Comparison of ENCODE assay signal across 17 cellular contexts in genomic region chr5:76524872-76525271, GRCh38.
DNase-seq lines count a peak whose midpoint lies in the region; ATAC-seq and TF ChIP-seq lines count a peak whose summit lies in the region.
"Had no signal": no experiment of that assay in that cellular context is flagged by ENCODE, and none has a peak within 500 bp of the region (broad histone marks: within the 10 kb centered on the region; RNA-seq: fewer than 3 reads in every experiment).

No MANE protein-coding gene starts in this region.

- no peak overlapping the region for H3K4me3 ChIP-seq in cardiac fibroblast (replicated peaks in 1 of 2; ENCODE audit: low read depth in 2 of 2, low read length in 2 of 2)
- H3K4me3 ChIP-seq: esophagus muscularis mucosa, hepatocyte had no signal

- H3K27me3 Mint-ChIP-seq in nephron progenitor cell (ENCODE audit: low read depth, poor library complexity), result peaks cover 5% of the 10 kb centered on the region
- H3K27me3 Mint-ChIP-seq: B cell had no signal

- DNase-seq in Daoy (ENCODE audit: low read depth) (peak; percentile 47), NCI-H524 (lab: John Stamatoyannopoulos, UW) (peak; percentile 80 to 94), cardiac fibroblast (ENCODE audit: low read depth in 2 of 2) (peak; percentile 8 to 55), nephron progenitor cell (peak; percentile 12), erythroblast (lab: John Stamatoyannopoulos, UW) (no peak), NCI-H226 (no peak)
- DNase-seq: activated CD8-positive, alpha-beta T cell treated with anti-CD3 and anti-CD28 coated beads, Interleukin-2, amount 10 ng/mL, durations not matched to agents 7 days and 5 days; DND-41; left cardiac atrium; midbrain; NCI-H1048; NCI-H2081 had no signal

- peak overlapping the region; percentile 37 for H3K4me3 Mint-ChIP-seq in nephron progenitor cell
- H3K4me3 Mint-ChIP-seq: activated CD8-positive, alpha-beta T cell treated with anti-CD3 and anti-CD28 coated beads, Interleukin-2, amount 10 ng/mL, durations not matched to agents 7 days and 5 days; B cell had no signal

- H3K36me3 Mint-ChIP-seq in nephron progenitor cell (ENCODE audit: low read depth), result peaks cover 4% of the 10 kb centered on the region

- ATAC-seq in HG03432 (IDR thresholded peaks at IDR 0.05; ENCODE audit: unreplicated experiment), result no peak
- ATAC-seq: activated CD8-positive, alpha-beta T cell treated with anti-CD3 and anti-CD28 coated beads, Interleukin-2, amount 10 ng/mL, durations not matched to agents 7 days and 5 days; left cardiac atrium had no signal

- no peak for TF ChIP-seq POLR2A in erythroblast (IDR thresholded peaks at IDR 0.05; ENCODE audit: low read length)

- no peak overlapping the region for H3K27ac Mint-ChIP-seq in nephron progenitor cell
- H3K27ac Mint-ChIP-seq: activated CD8-positive, alpha-beta T cell treated with anti-CD3 and anti-CD28 coated beads, Interleukin-2, amount 10 ng/mL, durations not matched to agents 7 days and 5 days; activated T-helper 2 cell treated with anti-CD3 and anti-CD28 coated beads, Interferon-gamma antibody, Interleukin-2, Interleukin-4, amounts not matched to agents 10 μg/mL and 5 μg/mL and 100 μg/mL, durations not matched to agents 14 hours and 24 hours and 36 hours; B cell had no signal

- H3K4me1 Mint-ChIP-seq in nephron progenitor cell, result peaks cover 46% of the 10 kb centered on the region

- TF ChIP-seq CTCF in cardiac fibroblast (IDR thresholded peaks at IDR 0.05; ENCODE audit: low read depth, low read length) (no peak), nephron progenitor cell (IDR thresholded peaks at IDR 0.05) (no peak)

- H3K9me3 Mint-ChIP-seq in nephron progenitor cell, result no peaks in the 10 kb centered on the region
- H3K9me3 Mint-ChIP-seq: activated T-helper 2 cell treated with anti-CD3 and anti-CD28 coated beads, Interferon-gamma antibody, Interleukin-2, Interleukin-4, amounts not matched to agents 10 μg/mL and 5 μg/mL and 100 μg/mL, durations not matched to agents 14 hours and 24 hours and 36 hours had no signal

Comparison
In these comparisons a context has a peak if more than half of its experiments do, and no peak if none do; other contexts are left out.
1. DNase-seq: peak in Daoy (single experiment), NCI-H524 (2 of 2), cardiac fibroblast (2 of 2) and nephron progenitor cell (single experiment); none in erythroblast (0 of 2) and NCI-H226 (single experiment).